ENCODE assay signal across 12 cellular contexts in genomic region chr6:579339-579738, GRCh38.
DNase-seq lines count a peak whose midpoint lies in the region; ATAC-seq and TF ChIP-seq lines count a peak whose summit lies in the region.
"Had no signal": no experiment of that assay in that cellular context is flagged by ENCODE, and none has a peak within 500 bp of the region (broad histone marks: within the 10 kb centered on the region; RNA-seq: fewer than 3 reads in every experiment).

No MANE protein-coding gene starts in this region.

- H3K27ac ChIP-seq in OCI-LY7 (ENCODE audit: low read depth, low read length, poor library complexity, severe bottlenecking), result no peak overlapping the region

- H3K79me2 ChIP-seq in OCI-LY7 (ENCODE audit: insufficient read depth, low read depth, low read length), result no peaks in the 10 kb centered on the region

- peaks cover 24% of the 10 kb centered on the region for H3K36me3 Mint-ChIP-seq in activated naive CD4-positive, alpha-beta T cell treated with anti-CD3 and anti-CD28 coated beads, Interleukin-2, amount 10 ng/mL, durations not matched to agents 7 days and 5 days

- 0 out of 2 replicates have a peak, but pooled peaks cover 8% of the 10 kb centered on the region for H3K9me3 ChIP-seq in OCI-LY7 (ENCODE audit: low read length)

- intact Hi-C loops in OCI-LY7 (cut with micrococcal nuclease; ENCODE audit: unreplicated experiment), result no loop called here

- peak; percentile 48 for DNase-seq in AG08395 (ENCODE audit: low spot score)
- DNase-seq in GM13977 (ENCODE audit: low spot score), result no peak
- DNase-seq in OCI-LY7 (ENCODE audit: low spot score), result peak; percentile 13
- DNase-seq in fibroblast of gingiva (ENCODE audit: low read depth), result peak; percentile 34
- no peak for DNase-seq in activated T-cell treated with anti-CD3 and anti-CD28 coated beads, Interleukin-2, amount 50 U/mL, for 48 hours
- DNase-seq in activated naive CD4-positive, alpha-beta T cell treated with anti-CD3 and anti-CD28 coated beads, Interleukin-2, amount 10 ng/mL, durations not matched to agents 7 days and 5 days, result no peak
- DNase-seq in left lobe of liver (ENCODE audit: low spot score), result no peak
- DNase-seq: activated CD4-positive, CD25-positive, alpha-beta regulatory T cell; activated naive CD8-positive, alpha-beta T cell treated with anti-CD3 and anti-CD28 coated beads, Interleukin-2, amount 10 ng/mL, durations not matched to agents 7 days and 5 days; NCI-H2029 had no signal

- H3K4me3 ChIP-seq in OCI-LY7 (ENCODE audit: low read depth, low read length, poor library complexity, severe bottlenecking), result no peak overlapping the region

- no peaks in the 10 kb centered on the region for H3K4me1 ChIP-seq in OCI-LY7 (ENCODE audit: insufficient read depth, low read length, poor library complexity, severe bottlenecking)

- no peak overlapping the region for H2AFZ ChIP-seq in OCI-LY7 (ENCODE audit: low read length)

- CTCF ChIA-PET in OCI-LY7 (lab: Charles Lee; ENCODE audit: unreplicated experiment), result no interaction called here
- CTCF ChIA-PET in activated naive CD4-positive, alpha-beta T cell treated with anti-CD3 and anti-CD28 coated beads, Interleukin-2, amount 10 ng/mL, durations not matched to agents 7 days and 5 days (lab: Charles Lee), result interaction anchor here (0.9 kb wide), 1 partner anchor 222 kb away, joined by 3 read pairs; no protein-coding TSS in a partner anchor

- no peaks in the 10 kb centered on the region for H3K27me3 Mint-ChIP-seq in activated naive CD4-positive, alpha-beta T cell treated with anti-CD3 and anti-CD28 coated beads, Interleukin-2, amount 10 ng/mL, durations not matched to agents 7 days and 5 days
- H3K27me3 Mint-ChIP-seq: activated naive CD8-positive, alpha-beta T cell treated with anti-CD3 and anti-CD28 coated beads, Interleukin-2, amount 10 ng/mL, durations not matched to agents 7 days and 5 days had no signal

- H4K20me1 ChIP-seq in OCI-LY7 (ENCODE audit: insufficient read depth, low read length), result no peaks in the 10 kb centered on the region

- no peak overlapping the region for H3K4me3 Mint-ChIP-seq in activated naive CD4-positive, alpha-beta T cell treated with anti-CD3 and anti-CD28 coated beads, Interleukin-2, amount 10 ng/mL, durations not matched to agents 7 days and 5 days
- H3K4me3 Mint-ChIP-seq: activated naive CD8-positive, alpha-beta T cell treated with anti-CD3 and anti-CD28 coated beads, Interleukin-2, amount 10 ng/mL, durations not matched to agents 7 days and 5 days had no signal

- ATAC-seq in left lobe of liver, result no peak
- no peak for ATAC-seq in GM19324 (IDR thresholded peaks at IDR 0.05; ENCODE audit: low FRiP score, unreplicated experiment)
- ATAC-seq: sciatic nerve had no signal

- TF ChIP-seq CTCF in GM13977 (IDR thresholded peaks at IDR 0.05; ENCODE audit: extremely low read depth, insufficient read depth, missing control alignments), result peak; percentile 11
- TF ChIP-seq CTCF in OCI-LY7 (conservative IDR thresholded peaks at IDR 0.05; ENCODE audit: low read length), result peak; percentile 67

- H3K9me3 Mint-ChIP-seq in activated naive CD4-positive, alpha-beta T cell treated with anti-CD3 and anti-CD28 coated beads, Interleukin-2, amount 10 ng/mL, durations not matched to agents 7 days and 5 days, result peaks cover 5% of the 10 kb centered on the region

- no peak overlapping the region for H3K4me2 ChIP-seq in OCI-LY7 (ENCODE audit: low read length)

- in situ Hi-C loops in GM13977 (cut with MboI; ENCODE audit: low pct_unique_long_range_greater_than_20kb, low sequenced_read_pairs, unreplicated experiment), result loop anchor here (25.0 kb wide), 2 partner anchors 208 to 808 kb away; partner anchors contain the start of gene FOXF2

- H3K27ac Mint-ChIP-seq in activated naive CD4-positive, alpha-beta T cell treated with anti-CD3 and anti-CD28 coated beads, Interleukin-2, amount 10 ng/mL, durations not matched to agents 7 days and 5 days, result no peak overlapping the region
- H3K27ac Mint-ChIP-seq: activated naive CD8-positive, alpha-beta T cell treated with anti-CD3 and anti-CD28 coated beads, Interleukin-2, amount 10 ng/mL, durations not matched to agents 7 days and 5 days had no signal

- peaks cover 42% of the 10 kb centered on the region for H3K4me1 Mint-ChIP-seq in activated naive CD4-positive, alpha-beta T cell treated with anti-CD3 and anti-CD28 coated beads, Interleukin-2, amount 10 ng/mL, durations not matched to agents 7 days and 5 days

- peaks cover 6% of the 10 kb centered on the region; the same call in 1 of the 2 replicates for H3K36me3 ChIP-seq in OCI-LY7 (ENCODE audit: insufficient read depth, low read length)

- H3K9me2 ChIP-seq in OCI-LY7 (ENCODE audit: insufficient read depth, low read length), result no peaks in the 10 kb centered on the region

- POLR2A ChIA-PET in OCI-LY7 (lab: Charles Lee), result interaction anchor here (0.7 to 0.8 kb wide), 2 partner anchors 118 to 166 kb away, joined by 3 read pairs; no protein-coding TSS in a partner anchor

- BruUV-seq in OCI-LY7 (replicated peaks; lab: Mats Ljungman, UMichigan), result no TSS peak

Comparison
In these comparisons a context has a peak if more than half of its experiments do, and no peak if none do; other contexts are left out.
1. DNase-seq: peak in AG08395 (single experiment), OCI-LY7 (single experiment) and fibroblast of gingiva (single experiment); none in GM13977 (single experiment), activated T-cell treated with anti-CD3 and anti-CD28 coated beads, Interleukin-2, amount 50 U/mL, for 48 hours (0 of 2), activated naive CD4-positive, alpha-beta T cell treated with anti-CD3 and anti-CD28 coated beads, Interleukin-2, amount 10 ng/mL, durations not matched to agents 7 days and 5 days (single experiment) and left lobe of liver (single experiment).